ENCODE assay signal across 35 cellular contexts in genomic region chr1:11116318-11116717, GRCh38.
"Had no signal": no experiment of that assay in that cellular context is flagged by ENCODE, and none has a peak within 500 bp of the region (broad histone marks: within the 10 kb centered on the region; RNA-seq: fewer than 3 reads in every experiment).

No MANE protein-coding gene starts in this region.

- DNase-seq: activated B cell treated with CpG ODN at 0.5 μM for 24 hours; activated CD4-positive, alpha-beta memory T cell treated with anti-CD3 and anti-CD28 coated beads for 36 hours; activated CD4-positive, alpha-beta T cell treated with anti-CD3 and anti-CD28 coated beads for 4 hours; activated CD4-positive, alpha-beta T cell treated with anti-CD3 and anti-CD28 coated beads, Interleukin-2, amount 10 ng/mL, durations not matched to agents 24 days and 14 days; activated CD4-positive, alpha-beta T cell treated with anti-CD3 and anti-CD28 coated beads, Interleukin-2, amount 50 U/mL, for 1 hour; activated CD4-positive, alpha-beta T cell treated with anti-CD3 and anti-CD28 coated beads, Interleukin-2, amount 50 U/mL, for 4 hours; activated CD4-positive, CD25-positive, alpha-beta regulatory T cell treated with anti-CD3 and anti-CD28 coated beads, Interleukin-2, amount 50 U/mL, for 72 hours; activated CD8-positive, alpha-beta memory T cell treated with anti-CD3 and anti-CD28 coated beads, Interleukin-2, amount 50 U/mL, for 4 hours; activated CD8-positive, alpha-beta T cell treated with anti-CD3 and anti-CD28 coated beads for 36 hours; activated gamma-delta T cell treated with Interleukin-2 at 50 U/mL for 16 hours; activated naive CD4-positive, alpha-beta T cell; activated naive CD4-positive, alpha-beta T cell treated with anti-CD3 and anti-CD28 coated beads for 36 hours; activated naive CD4-positive, alpha-beta T cell treated with anti-CD3 and anti-CD28 coated beads, Interleukin-2, amount 50 U/mL, for 16 hours; activated naive CD8-positive, alpha-beta T cell treated with anti-CD3 and anti-CD28 coated beads for 36 hours; activated T-cell treated with anti-CD3 and anti-CD28 coated beads for 4 hours; activated T-cell treated with anti-CD3 and anti-CD28 coated beads, Interleukin-2, amount 50 U/mL, for 1 hour; activated T-cell treated with anti-CD3 and anti-CD28 coated beads, Interleukin-2, amount 50 U/mL, for 4 hours; activated T-cell treated with anti-CD3 and anti-CD28 coated beads, Interleukin-2, amount 50 U/mL, for 72 hours; adrenal gland; amniotic stem cell; body of pancreas; brain microvascular endothelial cell; central memory CD4-positive, alpha-beta T cell; T-helper 2 cell; T-helper 9 cell; WERI-Rb-1 had no signal

- FAIRE-seq: astrocyte, colon, TTC549 had no signal

- H3K4me1 ChIP-seq: adrenal gland, body of pancreas, breast epithelium had no signal

- H3K4me3 ChIP-seq: adrenal gland, body of pancreas, breast epithelium had no signal

- H3K9me3 ChIP-seq: adrenal gland, body of pancreas, breast epithelium had no signal

- H3K4me1 Mint-ChIP-seq: activated B cell treated with CpG ODN at 0.5 μM for 24 hours; activated CD4-positive, alpha-beta T cell treated with anti-CD3 and anti-CD28 coated beads, Interleukin-2, amount 10 ng/mL, durations not matched to agents 24 days and 14 days; activated naive CD8-positive, alpha-beta T cell treated with anti-CD3 and anti-CD28 coated beads for 36 hours; activated T-helper 17 cell treated with anti-CD3 and anti-CD28 coated beads, Interleukin-2, amount 50 U/mL, for 72 hours had no signal

- H3K36me3 ChIP-seq: breast epithelium had no signal

- H3K4me3 Mint-ChIP-seq: activated B cell treated with CpG ODN at 0.5 μM for 24 hours; activated CD4-positive, alpha-beta memory T cell treated with anti-CD3 and anti-CD28 coated beads for 36 hours; activated CD4-positive, alpha-beta T cell treated with anti-CD3 and anti-CD28 coated beads, Interleukin-2, amount 10 ng/mL, durations not matched to agents 24 days and 14 days; activated CD8-positive, alpha-beta T cell treated with anti-CD3 and anti-CD28 coated beads for 36 hours; activated naive CD4-positive, alpha-beta T cell treated with anti-CD3 and anti-CD28 coated beads for 36 hours; activated naive CD8-positive, alpha-beta T cell treated with anti-CD3 and anti-CD28 coated beads for 36 hours; activated T-cell treated with anti-CD3 and anti-CD28 coated beads, Interleukin-2, amount 50 U/mL, for 4 hours; activated T-cell treated with anti-CD3 and anti-CD28 coated beads, Interleukin-2, amount 50 U/mL, for 72 hours; activated T-helper 1 cell treated with anti-CD3 and anti-CD28 coated beads, Interleukin-12 subunit alpha, Interleukin-12 subunit beta, Interleukin-2, Interleukin-4 antibody, amounts not matched to agents 30 ng/mL and 10 ng/mL and 1 ng/mL, durations not matched to agents 14 hours and 24 hours and 36 hours; activated T-helper 17 cell treated with anti-CD3 and anti-CD28 coated beads, Interleukin-2, amount 50 U/mL, for 72 hours; T-helper 1 cell treated with Interleukin-12 subunit alpha and Interleukin-12 subunit beta and Interleukin-4 antibody, amounts not matched to agents 30 μg/mL and 1 μg/mL, for 36 hours; T-helper 2 cell treated with Interferon-gamma antibody and Interleukin-4, amounts not matched to agents 5 μg/mL and 100 μg/mL, for 36 hours had no signal

- H3K27me3 Mint-ChIP-seq: activated B cell treated with CpG ODN at 0.5 μM for 24 hours; activated CD4-positive, alpha-beta memory T cell treated with anti-CD3 and anti-CD28 coated beads for 36 hours; activated CD4-positive, alpha-beta T cell treated with anti-CD3 and anti-CD28 coated beads, Interleukin-2, amount 10 ng/mL, durations not matched to agents 24 days and 14 days; activated CD8-positive, alpha-beta T cell treated with anti-CD3 and anti-CD28 coated beads for 36 hours; activated naive CD8-positive, alpha-beta T cell treated with anti-CD3 and anti-CD28 coated beads for 36 hours; activated T-helper 17 cell treated with anti-CD3 and anti-CD28 coated beads, Interleukin-2, amount 50 U/mL, for 72 hours had no signal

- H3K27ac Mint-ChIP-seq: activated B cell treated with CpG ODN at 0.5 μM for 24 hours; activated CD4-positive, alpha-beta memory T cell treated with anti-CD3 and anti-CD28 coated beads for 36 hours; activated CD4-positive, alpha-beta T cell treated with anti-CD3 and anti-CD28 coated beads, Interleukin-2, amount 10 ng/mL, durations not matched to agents 24 days and 14 days; activated CD8-positive, alpha-beta T cell treated with anti-CD3 and anti-CD28 coated beads for 36 hours; activated naive CD4-positive, alpha-beta T cell treated with anti-CD3 and anti-CD28 coated beads for 36 hours; activated naive CD8-positive, alpha-beta T cell treated with anti-CD3 and anti-CD28 coated beads for 36 hours; activated T-cell treated with anti-CD3 and anti-CD28 coated beads, Interleukin-2, amount 50 U/mL, for 72 hours; activated T-helper 1 cell treated with anti-CD3 and anti-CD28 coated beads, Interleukin-12 subunit alpha, Interleukin-12 subunit beta, Interleukin-2, Interleukin-4 antibody, amounts not matched to agents 30 ng/mL and 10 ng/mL and 1 ng/mL, durations not matched to agents 14 hours and 24 hours and 36 hours; activated T-helper 17 cell treated with anti-CD3 and anti-CD28 coated beads, Interleukin-2, amount 50 U/mL, for 72 hours; T-helper 1 cell treated with Interleukin-12 subunit alpha and Interleukin-12 subunit beta and Interleukin-4 antibody, amounts not matched to agents 30 μg/mL and 1 μg/mL, for 36 hours; T-helper 2 cell treated with Interferon-gamma antibody and Interleukin-4, amounts not matched to agents 5 μg/mL and 100 μg/mL, for 36 hours had no signal

- H3K9me3 Mint-ChIP-seq: activated B cell treated with CpG ODN at 0.5 μM for 24 hours; activated CD4-positive, alpha-beta memory T cell treated with anti-CD3 and anti-CD28 coated beads for 36 hours; activated CD4-positive, alpha-beta T cell treated with anti-CD3 and anti-CD28 coated beads, Interleukin-2, amount 10 ng/mL, durations not matched to agents 24 days and 14 days; activated CD8-positive, alpha-beta T cell treated with anti-CD3 and anti-CD28 coated beads for 36 hours; activated naive CD4-positive, alpha-beta T cell treated with anti-CD3 and anti-CD28 coated beads for 36 hours; activated naive CD4-positive, alpha-beta T cell treated with anti-CD3 and anti-CD28 coated beads, Interleukin-2, amount 50 U/mL, for 72 hours; activated naive CD8-positive, alpha-beta T cell treated with anti-CD3 and anti-CD28 coated beads for 36 hours; activated T-cell treated with anti-CD3 and anti-CD28 coated beads, Interleukin-2, amount 50 U/mL, for 4 hours; activated T-cell treated with anti-CD3 and anti-CD28 coated beads, Interleukin-2, amount 50 U/mL, for 72 hours; activated T-helper 1 cell treated with anti-CD3 and anti-CD28 coated beads, Interleukin-12 subunit alpha, Interleukin-12 subunit beta, Interleukin-2, Interleukin-4 antibody, amounts not matched to agents 30 ng/mL and 10 ng/mL and 1 ng/mL, durations not matched to agents 14 hours and 24 hours and 36 hours; activated T-helper 17 cell treated with anti-CD3 and anti-CD28 coated beads, Interleukin-2, amount 50 U/mL, for 72 hours; T-helper 1 cell treated with Interleukin-12 subunit alpha and Interleukin-12 subunit beta and Interleukin-4 antibody, amounts not matched to agents 30 μg/mL and 1 μg/mL, for 36 hours; T-helper 2 cell treated with Interferon-gamma antibody and Interleukin-4, amounts not matched to agents 5 μg/mL and 100 μg/mL, for 36 hours had no signal

- H3K27me3 ChIP-seq: adrenal gland, body of pancreas, brain microvascular endothelial cell, breast epithelium had no signal

- H3K27ac ChIP-seq: adrenal gland, body of pancreas, brain microvascular endothelial cell, breast epithelium, WERI-Rb-1 had no signal

- ATAC-seq: activated CD8-positive, alpha-beta T cell treated with anti-CD3 and anti-CD28 coated beads for 36 hours; activated naive CD4-positive, alpha-beta T cell treated with anti-CD3 and anti-CD28 coated beads, Interleukin-2, amount 50 U/mL, for 72 hours; activated T-cell treated with anti-CD3 and anti-CD28 coated beads, Interleukin-2, amount 50 U/mL, for 4 hours; activated T-cell treated with anti-CD3 and anti-CD28 coated beads, Interleukin-2, amount 50 U/mL, for 72 hours; activated T-helper 17 cell treated with anti-CD3 and anti-CD28 coated beads, Interleukin-2, amount 50 U/mL, for 72 hours; body of pancreas had no signal
